ENCODE assay signal across 8 cellular contexts in genomic region chr2:41853427-41854191, GRCh38.
DNase-seq lines count a peak whose midpoint lies in the region; ATAC-seq, FAIRE-seq and TF ChIP-seq lines count a peak whose summit lies in the region.

No MANE protein-coding gene starts in this region.

- no peak overlapping the region for H3K4me3 Mint-ChIP-seq in astrocyte (ENCODE audit: unreplicated experiment)
- H3K4me3 Mint-ChIP-seq in naive thymus-derived CD4-positive, alpha-beta T cell = no peak overlapping the region

- no peaks in the 10 kb centered on the region for H3K9me3 Mint-ChIP-seq in astrocyte (ENCODE audit: unreplicated experiment)
- no peaks in the 10 kb centered on the region for H3K9me3 Mint-ChIP-seq in naive thymus-derived CD4-positive, alpha-beta T cell

- H3K27me3 Mint-ChIP-seq in astrocyte (ENCODE audit: low read depth, unreplicated experiment) = peaks cover 8% of the 10 kb centered on the region
- H3K27me3 Mint-ChIP-seq in naive thymus-derived CD4-positive, alpha-beta T cell = peaks cover 5 to 21% (median 14%) of the 10 kb centered on the region in 5 donors

- intact Hi-C loops in Right ventricle myocardium inferior (cut with DNase I) = loop anchor here (2.0 to 5.0 kb wide), 2 partner anchors 15 to 234 kb away; no protein-coding TSS in a partner anchor
- intact Hi-C loops in naive thymus-derived CD4-positive, alpha-beta T cell (cut with micrococcal nuclease) = loop anchor here in 1 of 2 donors (1.0 kb wide), 1 partner anchor 233 kb away; no protein-coding TSS in a partner anchor

- no peaks in the 10 kb centered on the region for H3K9me3 ChIP-seq in cardiac muscle cell (ENCODE audit: low read depth)
- no peaks in the 10 kb centered on the region for H3K9me3 ChIP-seq in astrocyte (ENCODE audit: insufficient read depth, low read depth, low read length)
- no peaks in the 10 kb centered on the region for H3K9me3 ChIP-seq in naive thymus-derived CD4-positive, alpha-beta T cell (ENCODE audit: control insufficient read depth in 2 of 3, low read length in 3 of 3)

- ATAC-seq in Right ventricle myocardium inferior (no peak), GM19328 (IDR thresholded peaks at IDR 0.05; ENCODE audit: unreplicated experiment) (no peak)
- ATAC-seq in stimulated activated naive CD8-positive, alpha-beta T cell treated with anti-CD3 and anti-CD28 coated beads, Interleukin-15, Interleukin-2, amounts not matched to agents 100 U/mL and 50 U/mL, for 24 hours = no peak
- no peak for ATAC-seq in naive thymus-derived CD4-positive, alpha-beta T cell

- H3K27ac Mint-ChIP-seq in astrocyte (ENCODE audit: unreplicated experiment) = no peak overlapping the region
- no peak overlapping the region for H3K27ac Mint-ChIP-seq in naive thymus-derived CD4-positive, alpha-beta T cell

- no peak overlapping the region for H3K4me3 ChIP-seq in cardiac muscle cell
- no peak overlapping the region for H3K4me3 ChIP-seq in astrocyte (ENCODE audit: insufficient read depth, low read depth, low read length)
- no peak overlapping the region for H3K4me3 ChIP-seq in naive thymus-derived CD4-positive, alpha-beta T cell (ENCODE audit: low read length)

- H3K4me2 ChIP-seq in astrocyte (ENCODE audit: low read length) = no peak overlapping the region

- peak; percentile 73 to 76 for DNase-seq in cardiac muscle cell (ENCODE audit: low read depth in 1 of 2, low spot score in 1 of 2)
- DNase-seq in Right ventricle myocardium inferior (ENCODE audit: missing footprints) = no peak
- peak; percentile 66 for DNase-seq in NCI-H1694 treated with DMSO at 0.1 percent for 48 hours (lab: John Stamatoyannopoulos, UW)
- DNase-seq in astrocyte (ENCODE audit: low read depth) = peak; percentile 34
- peak; percentile 22 for DNase-seq in iPS DF 4.7 (ENCODE audit: extremely low read depth, low spot score)
- peak; percentile 22 for DNase-seq in stimulated activated naive CD8-positive, alpha-beta T cell treated with anti-CD3 and anti-CD28 coated beads, Interleukin-15, Interleukin-2, amounts not matched to agents 100 U/mL and 50 U/mL, for 24 hours
- no peak for DNase-seq in naive thymus-derived CD4-positive, alpha-beta T cell

- H3K4me1 ChIP-seq in cardiac muscle cell (ENCODE audit: low read depth) = no peaks in the 10 kb centered on the region
- no peaks in the 10 kb centered on the region for H3K4me1 ChIP-seq in astrocyte (ENCODE audit: insufficient read depth, low read length)
- no peaks in the 10 kb centered on the region for H3K4me1 ChIP-seq in naive thymus-derived CD4-positive, alpha-beta T cell (ENCODE audit: control insufficient read depth in 2 of 2, insufficient read depth in 2 of 2, low read length in 2 of 2)

- TF ChIP-seq CTCF in cardiac muscle cell (IDR thresholded peaks at IDR 0.05; ENCODE audit: low read depth, low read length) (peak; percentile 71), astrocyte (IDR thresholded peaks at IDR 0.05; ENCODE audit: insufficient read depth, low read depth, low read length) (peak; percentile 87)

- FAIRE-seq in astrocyte (lab: Jason Lieb, UNC) = peak; percentile 68

- no peaks in the 10 kb centered on the region for H3K79me2 ChIP-seq in astrocyte (ENCODE audit: insufficient read depth, low read length)

- no peaks in the 10 kb centered on the region for H4K20me1 ChIP-seq in astrocyte (ENCODE audit: insufficient read depth, low read length)

- H3K36me3 Mint-ChIP-seq in astrocyte (ENCODE audit: low read depth, unreplicated experiment) = no peaks in the 10 kb centered on the region
- H3K36me3 Mint-ChIP-seq in naive thymus-derived CD4-positive, alpha-beta T cell = no peaks in the 10 kb centered on the region

- H3K36me3 ChIP-seq in cardiac muscle cell = no peaks in the 10 kb centered on the region
- H3K36me3 ChIP-seq in astrocyte (ENCODE audit: insufficient read depth, low read length) = no peaks in the 10 kb centered on the region
- H3K36me3 ChIP-seq in naive thymus-derived CD4-positive, alpha-beta T cell (ENCODE audit: control insufficient read depth in 2 of 3, insufficient read depth in 3 of 3, low read length in 3 of 3) = no peaks in the 10 kb centered on the region

- H2AFZ ChIP-seq in astrocyte (ENCODE audit: low read depth, low read length) = no peak overlapping the region

- peaks cover 23% of the 10 kb centered on the region for H3K27me3 ChIP-seq in cardiac muscle cell
- H3K27me3 ChIP-seq in astrocyte (ENCODE audit: insufficient read depth, low read length) = peaks cover 13% of the 10 kb centered on the region
- no peaks in the 10 kb centered on the region for H3K27me3 ChIP-seq in naive thymus-derived CD4-positive, alpha-beta T cell (ENCODE audit: control insufficient read depth in 2 of 2, insufficient read depth in 2 of 2, low read length in 2 of 2)

- no peak overlapping the region for H3K9ac ChIP-seq in astrocyte (ENCODE audit: low read length)

- peaks cover 3% of the 10 kb centered on the region for H3K4me1 Mint-ChIP-seq in astrocyte (ENCODE audit: low read depth, unreplicated experiment)
- no peaks in the 10 kb centered on the region for H3K4me1 Mint-ChIP-seq in naive thymus-derived CD4-positive, alpha-beta T cell

- H3K27ac ChIP-seq in cardiac muscle cell = no peak overlapping the region
- H3K27ac ChIP-seq in astrocyte (ENCODE audit: low read depth, low read length) = no peak overlapping the region
- H3K27ac ChIP-seq in naive thymus-derived CD4-positive, alpha-beta T cell (ENCODE audit: low read depth, low read length) = no peak overlapping the region

- CTCF ChIA-PET in naive thymus-derived CD4-positive, alpha-beta T cell (lab: Charles Lee) = interaction anchor here (1.1 to 2.2 kb wide), 3 partner anchors 13 to 234 kb away, joined by 4 to 5 read pairs (median 4); no protein-coding TSS in a partner anchor

- POLR2A ChIA-PET in naive thymus-derived CD4-positive, alpha-beta T cell (lab: Charles Lee) = no interaction called here

Comparison
In these comparisons a context has a peak if more than half of its experiments do, and no peak if none do; other contexts are left out.
1. DNase-seq: peak in cardiac muscle cell (2 of 2), NCI-H1694 treated with DMSO at 0.1 percent for 48 hours (single experiment), astrocyte (single experiment), iPS DF 4.7 (single experiment) and stimulated activated naive CD8-positive, alpha-beta T cell treated with anti-CD3 and anti-CD28 coated beads, Interleukin-15, Interleukin-2, amounts not matched to agents 100 U/mL and 50 U/mL, for 24 hours (single experiment); none in Right ventricle myocardium inferior (single experiment) and naive thymus-derived CD4-positive, alpha-beta T cell (0 of 9).